8 cellular contexts compared by ENCODE assay signal in genomic region chr17:42531455-42532354, GRCh38. TPM values are rescaled to one million over a fixed set of nuclear protein-coding genes. Genes with fewer than 3 reads are reported as not detected.
DNase-seq lines count a peak whose midpoint lies in the region; ATAC-seq and TF ChIP-seq lines count a peak whose summit lies in the region.

No MANE protein-coding gene starts in this region.

- H3K9me3 Mint-ChIP-seq in CD4-positive, alpha-beta T cell, result no peaks in the 10 kb centered on the region
- H3K9me3 Mint-ChIP-seq in HFFc6, result no peaks in the 10 kb centered on the region
- no peaks in the 10 kb centered on the region for H3K9me3 Mint-ChIP-seq in activated naive CD4-positive, alpha-beta T cell treated with anti-CD3 and anti-CD28 coated beads, Interleukin-2, amount 10 ng/mL, durations not matched to agents 7 days and 5 days
- peaks cover 7% of the 10 kb centered on the region for H3K9me3 Mint-ChIP-seq in glutamatergic neuron (ENCODE audit: unreplicated experiment)

- no peaks in the 10 kb centered on the region for H3K9me3 ChIP-seq in CD4-positive, alpha-beta T cell (ENCODE audit: control insufficient read depth, low read length)

- DNase-seq in CD4-positive, alpha-beta T cell, result peak in 8 of 10 experiments; percentile 26 to 59 (median 42)
- DNase-seq in HFFc6, result peak; percentile 37
- peak; percentile 79 for DNase-seq in RKO (ENCODE audit: low spot score)
- peak; percentile 65 for DNase-seq in activated naive CD4-positive, alpha-beta T cell treated with anti-CD3 and anti-CD28 coated beads, Interleukin-2, amount 10 ng/mL, durations not matched to agents 7 days and 5 days
- peak; percentile 74 for DNase-seq in glutamatergic neuron
- DNase-seq in occipital lobe (lab: John Stamatoyannopoulos, UW), result peak; percentile 32

- H3K27ac ChIP-seq in CD4-positive, alpha-beta T cell (ENCODE audit: low read depth, low read length), result no peak overlapping the region

- CTCF ChIA-PET in CD4-positive, alpha-beta T cell (lab: Charles Lee), result interaction anchor here (2.2 to 3.3 kb wide), 2 partner anchors 9 to 46 kb away, joined by 7 to 12 read pairs; partner anchors contain the start of gene PSMC3IP
- CTCF ChIA-PET in activated naive CD4-positive, alpha-beta T cell treated with anti-CD3 and anti-CD28 coated beads, Interleukin-2, amount 10 ng/mL, durations not matched to agents 7 days and 5 days (lab: Charles Lee), result interaction anchor here (0.6 to 3.2 kb wide), 3 partner anchors 8 to 11 kb away, joined by 3 to 15 read pairs (median 3); no protein-coding TSS in a partner anchor

- ATAC-seq in CD4-positive, alpha-beta T cell (ENCODE audit: poor library complexity), result peak; percentile 41
- ATAC-seq in HG03469 (IDR thresholded peaks at IDR 0.05; ENCODE audit: unreplicated experiment) (no peak), GM19023 (IDR thresholded peaks at IDR 0.05; ENCODE audit: unreplicated experiment) (no peak)

- H3K4me1 Mint-ChIP-seq in CD4-positive, alpha-beta T cell (ENCODE audit: low read depth), result peaks cover 51% of the 10 kb centered on the region
- H3K4me1 Mint-ChIP-seq in HFFc6 (ENCODE audit: low read depth), result peaks cover 36% of the 10 kb centered on the region
- peaks cover 54% of the 10 kb centered on the region for H3K4me1 Mint-ChIP-seq in activated naive CD4-positive, alpha-beta T cell treated with anti-CD3 and anti-CD28 coated beads, Interleukin-2, amount 10 ng/mL, durations not matched to agents 7 days and 5 days
- peaks cover 18% of the 10 kb centered on the region for H3K4me1 Mint-ChIP-seq in glutamatergic neuron (ENCODE audit: low read depth, unreplicated experiment)

- H3K4me3 Mint-ChIP-seq in CD4-positive, alpha-beta T cell, result peak overlapping the region; percentile 82
- peak overlapping the region; percentile 79 for H3K4me3 Mint-ChIP-seq in HFFc6
- H3K4me3 Mint-ChIP-seq in activated naive CD4-positive, alpha-beta T cell treated with anti-CD3 and anti-CD28 coated beads, Interleukin-2, amount 10 ng/mL, durations not matched to agents 7 days and 5 days, result peak overlapping the region; percentile 70
- peak overlapping the region; percentile 71 for H3K4me3 Mint-ChIP-seq in glutamatergic neuron (ENCODE audit: unreplicated experiment)

- POLR2A ChIA-PET in CD4-positive, alpha-beta T cell (lab: Charles Lee), result interaction anchor here (1.0 to 1.7 kb wide), 2 partner anchors 17 to 78 kb away, joined by 4 to 6 read pairs; partner anchors contain the start of genes RETREG3 and TUBG1

- H3K27me3 Mint-ChIP-seq in CD4-positive, alpha-beta T cell, result no peaks in the 10 kb centered on the region
- no peaks in the 10 kb centered on the region for H3K27me3 Mint-ChIP-seq in HFFc6 (ENCODE audit: insufficient read depth)
- H3K27me3 Mint-ChIP-seq in activated naive CD4-positive, alpha-beta T cell treated with anti-CD3 and anti-CD28 coated beads, Interleukin-2, amount 10 ng/mL, durations not matched to agents 7 days and 5 days, result peaks cover 38% of the 10 kb centered on the region
- peaks cover 2% of the 10 kb centered on the region for H3K27me3 Mint-ChIP-seq in glutamatergic neuron (ENCODE audit: unreplicated experiment)

- peak overlapping the region; percentile 79 for H3K27ac Mint-ChIP-seq in CD4-positive, alpha-beta T cell
- H3K27ac Mint-ChIP-seq in HFFc6, result peak overlapping the region; percentile 74
- H3K27ac Mint-ChIP-seq in activated naive CD4-positive, alpha-beta T cell treated with anti-CD3 and anti-CD28 coated beads, Interleukin-2, amount 10 ng/mL, durations not matched to agents 7 days and 5 days, result peak overlapping the region; percentile 77
- H3K27ac Mint-ChIP-seq in glutamatergic neuron (ENCODE audit: unreplicated experiment), result peak overlapping the region; percentile 55

- H3K36me3 Mint-ChIP-seq in CD4-positive, alpha-beta T cell (ENCODE audit: low read depth), result no peaks in the 10 kb centered on the region
- H3K36me3 Mint-ChIP-seq in HFFc6 (ENCODE audit: low read depth), result no peaks in the 10 kb centered on the region
- H3K36me3 Mint-ChIP-seq in activated naive CD4-positive, alpha-beta T cell treated with anti-CD3 and anti-CD28 coated beads, Interleukin-2, amount 10 ng/mL, durations not matched to agents 7 days and 5 days, result no peaks in the 10 kb centered on the region
- H3K36me3 Mint-ChIP-seq in glutamatergic neuron (ENCODE audit: unreplicated experiment), result no peaks in the 10 kb centered on the region

- peak; percentile 37 for TF ChIP-seq CTCF in CD4-positive, alpha-beta T cell (IDR thresholded peaks at IDR 0.05)
- TF ChIP-seq CTCF in HFFc6 (IDR thresholded peaks at IDR 0.05) (peak; percentile 68), glutamatergic neuron (IDR thresholded peaks at IDR 0.05; ENCODE audit: partially characterized antibody, unreplicated experiment) (peak; percentile 27)

- intact Hi-C loops in CD4-positive, alpha-beta T cell (cut with DNase I, micrococcal nuclease), result loop anchor here in 1 of 2 experiments (2.0 kb wide), 1 partner anchor 23 kb away; no protein-coding TSS in a partner anchor

- H3K27me3 ChIP-seq in CD4-positive, alpha-beta T cell (ENCODE audit: control insufficient read depth, insufficient read depth, low read length), result no peaks in the 10 kb centered on the region

RNA-seq across cellular contexts. Expression of gene NAGLU, which starts 4.3 kb away (rescaled TPM):
- 1 to 10 TPM; 7.8 TPM for total RNA-seq in CD4-positive, alpha-beta T cell
- total RNA-seq in HFFc6 (2021; fragmentation: NEBNext Ultra II Directional; extraction: Animal tissue kit (Norgen Biotek cat#: 25700)), result 10 to 100 TPM; 38.7 to 43.1 (median 39.9) TPM
- total RNA-seq in glutamatergic neuron (ENCODE audit: unreplicated experiment) (42.8 TPM), occipital lobe (8.6 TPM)

RNA-seq across cellular contexts. Expression of gene HSD17B1, which starts 21.0 kb away (rescaled TPM):
- total RNA-seq in CD4-positive, alpha-beta T cell, result under 1 TPM; 0.80 to 0.81 TPM
- 1 to 10 TPM in 4 of 6 experiments, under 1 TPM in 2; 0.66 to 1.5 (median 1.1) TPM for total RNA-seq in HFFc6 (2021; fragmentation: NEBNext Ultra II Directional; extraction: Animal tissue kit (Norgen Biotek cat#: 25700))
- total RNA-seq in glutamatergic neuron (ENCODE audit: unreplicated experiment) (4.1 TPM), occipital lobe (0.62 TPM)

RNA-seq across cellular contexts. Expression of gene COASY, which starts 30.2 kb away (rescaled TPM):
- 10 to 100 TPM; 37.8 to 40.7 TPM for total RNA-seq in CD4-positive, alpha-beta T cell
- total RNA-seq in HFFc6 (2021; fragmentation: NEBNext Ultra II Directional; extraction: Animal tissue kit (Norgen Biotek cat#: 25700)), result 10 to 100 TPM; 64.6 to 77.6 (median 71.1) TPM
- total RNA-seq in glutamatergic neuron (ENCODE audit: unreplicated experiment), result 57.4 TPM
- 3.6 TPM for total RNA-seq in occipital lobe

RNA-seq across cellular contexts. Expression of gene MLX, which starts 35.2 kb away (rescaled TPM):
- total RNA-seq in CD4-positive, alpha-beta T cell, result 10 to 100 TPM; 29.2 to 32.1 TPM
- 10 to 100 TPM; 40.7 to 48.3 (median 47.0) TPM for total RNA-seq in HFFc6 (2021; fragmentation: NEBNext Ultra II Directional; extraction: Animal tissue kit (Norgen Biotek cat#: 25700))
- total RNA-seq in glutamatergic neuron (ENCODE audit: unreplicated experiment) (62.5 TPM), occipital lobe (25.1 TPM)

RNA-seq across cellular contexts. Expression of gene PSMC3IP, which starts 45.8 kb away (rescaled TPM):
- 1 to 10 TPM; 2.6 to 3.4 TPM for total RNA-seq in CD4-positive, alpha-beta T cell
- total RNA-seq in HFFc6 (2021; fragmentation: NEBNext Ultra II Directional; extraction: Animal tissue kit (Norgen Biotek cat#: 25700)), result 10 to 100 TPM in 5 of 6 experiments, 1 to 10 TPM in 1; 7.3 to 18.2 (median 16.0) TPM
- 12.0 TPM for total RNA-seq in glutamatergic neuron (ENCODE audit: unreplicated experiment)
- 6.6 TPM for total RNA-seq in occipital lobe
